Comparison of ENCODE assay signal across 8 cellular contexts in genomic region chr7:16078076-16078952, GRCh38.
DNase-seq lines count a peak whose midpoint lies in the region; ATAC-seq and TF ChIP-seq lines count a peak whose summit lies in the region.

No MANE protein-coding gene starts in this region.

- no peaks in the 10 kb centered on the region for H3K4me1 ChIP-seq in PC-9 (replicated peaks; ENCODE audit: insufficient read depth)

- no peaks in the 10 kb centered on the region for H3K9me2 ChIP-seq in PC-9 (ENCODE audit: insufficient read depth)

- no peak overlapping the region for H3K27ac Mint-ChIP-seq in activated T-cell treated with anti-CD3 and anti-CD28 coated beads, Interleukin-2, amount 50 U/mL, for 72 hours
- H3K27ac Mint-ChIP-seq in effector memory CD8-positive, alpha-beta T cell, result no peak overlapping the region

- no peaks in the 10 kb centered on the region for H4K20me1 ChIP-seq in PC-9 (ENCODE audit: insufficient read depth)

- H3K27me3 Mint-ChIP-seq in activated T-cell treated with anti-CD3 and anti-CD28 coated beads, Interleukin-2, amount 50 U/mL, for 72 hours (ENCODE audit: low read depth), result no peaks in the 10 kb centered on the region
- H3K27me3 Mint-ChIP-seq in effector memory CD8-positive, alpha-beta T cell, result no peaks in the 10 kb centered on the region

- BruUV-seq in PC-9 (replicated peaks; lab: Mats Ljungman, UMichigan), result no TSS peak

- TF ChIP-seq CTCF in LNCAP (IDR thresholded peaks at IDR 0.05), result peak; percentile 65
- TF ChIP-seq CTCF in PC-9 (conservative IDR thresholded peaks at IDR 0.05), result peak; percentile 93

- no peaks in the 10 kb centered on the region for H3K9me3 ChIP-seq in PC-9 (ENCODE audit: insufficient read depth, low read depth)

- H3F3A ChIP-seq in PC-9 (ENCODE audit: insufficient read depth, low read depth), result no peaks in the 10 kb centered on the region

- H3K4me3 ChIP-seq in PC-9, result no peak overlapping the region

- no peaks in the 10 kb centered on the region for H3K79me2 ChIP-seq in PC-9 (ENCODE audit: low read depth)

- no peak overlapping the region for H3K4me3 Mint-ChIP-seq in activated T-cell treated with anti-CD3 and anti-CD28 coated beads, Interleukin-2, amount 50 U/mL, for 72 hours
- no peak overlapping the region for H3K4me3 Mint-ChIP-seq in effector memory CD8-positive, alpha-beta T cell

- no peaks in the 10 kb centered on the region for H3K36me3 Mint-ChIP-seq in activated T-cell treated with anti-CD3 and anti-CD28 coated beads, Interleukin-2, amount 50 U/mL, for 72 hours (ENCODE audit: insufficient read depth in 2 of 2)
- H3K36me3 Mint-ChIP-seq in effector memory CD8-positive, alpha-beta T cell (ENCODE audit: insufficient read depth), result no peaks in the 10 kb centered on the region

- CTCF ChIA-PET in PC-9 (lab: Charles Lee), result interaction anchor here (0.7 to 1.2 kb wide), 4 partner anchors 14 to 487 kb away, joined by 3 to 9 read pairs (median 4); no protein-coding TSS in a partner anchor

- H3K9me3 Mint-ChIP-seq in activated T-cell treated with anti-CD3 and anti-CD28 coated beads, Interleukin-2, amount 50 U/mL, for 72 hours, result no peaks in the 10 kb centered on the region
- H3K9me3 Mint-ChIP-seq in effector memory CD8-positive, alpha-beta T cell, result no peaks in the 10 kb centered on the region

- intact Hi-C loops in PC-9 (cut with micrococcal nuclease; ENCODE audit: unreplicated experiment), result loop anchor here (1.0 to 5.0 kb wide), 8 partner anchors 20 to 839 kb away; no protein-coding TSS in a partner anchor

- H3K4me1 Mint-ChIP-seq in activated T-cell treated with anti-CD3 and anti-CD28 coated beads, Interleukin-2, amount 50 U/mL, for 72 hours (ENCODE audit: low read depth), result no peaks in the 10 kb centered on the region
- peaks cover 3 to 14% of the 10 kb centered on the region in 2 donors for H3K4me1 Mint-ChIP-seq in effector memory CD8-positive, alpha-beta T cell (ENCODE audit: low read depth in 2 of 2)

- POLR2A ChIA-PET in PC-9 (lab: Charles Lee; ENCODE audit: unreplicated experiment), result interaction anchor here (0.7 kb wide), 2 partner anchors 191 to 349 kb away, joined by 3 to 12 read pairs; no protein-coding TSS in a partner anchor

- H3K27me3 ChIP-seq in PC-9 (ENCODE audit: insufficient read depth, low read depth), result no peaks in the 10 kb centered on the region

- H3K27ac ChIP-seq in PC-9, result no peak overlapping the region

- no peak overlapping the region for H3K4me2 ChIP-seq in PC-9

- peak; percentile 5 to 21 for DNase-seq in activated T-cell treated with anti-CD3 and anti-CD28 coated beads, Interleukin-2, amount 50 U/mL, for 72 hours
- no peak for DNase-seq in activated T-cell treated with anti-CD3 and anti-CD28 coated beads, Interleukin-2, amount 50 U/mL, for 1 hour
- peak; percentile 89 for DNase-seq in H4 (ENCODE audit: low spot score)
- DNase-seq in PC-9, result peak; percentile 55 to 69
- peak in 2 of 3 experiments; percentile 9 to 14 for DNase-seq in effector memory CD8-positive, alpha-beta T cell
- DNase-seq in midbrain (lab: John Stamatoyannopoulos, UW), result peak; percentile 74
- no peak for DNase-seq in GM19238 (ENCODE audit: insufficient read length, low spot score)

- no peak overlapping the region for H2AFZ ChIP-seq in PC-9

- ATAC-seq in activated T-cell treated with anti-CD3 and anti-CD28 coated beads, Interleukin-2, amount 50 U/mL, for 72 hours (replicated peaks in 1 of 2), result no peak
- ATAC-seq in effector memory CD8-positive, alpha-beta T cell (replicated peaks), result no peak

- H3K36me3 ChIP-seq in PC-9 (ENCODE audit: low read depth), result no peaks in the 10 kb centered on the region

Comparison
In these comparisons a context has a peak if more than half of its experiments do, and no peak if none do; other contexts are left out.
1. DNase-seq: peak in activated T-cell treated with anti-CD3 and anti-CD28 coated beads, Interleukin-2, amount 50 U/mL, for 72 hours (2 of 2), H4 (single experiment), PC-9 (2 of 2), effector memory CD8-positive, alpha-beta T cell (2 of 3) and midbrain (single experiment); none in activated T-cell treated with anti-CD3 and anti-CD28 coated beads, Interleukin-2, amount 50 U/mL, for 1 hour (single experiment) and GM19238 (single experiment).